In the genomic region with DNA sequence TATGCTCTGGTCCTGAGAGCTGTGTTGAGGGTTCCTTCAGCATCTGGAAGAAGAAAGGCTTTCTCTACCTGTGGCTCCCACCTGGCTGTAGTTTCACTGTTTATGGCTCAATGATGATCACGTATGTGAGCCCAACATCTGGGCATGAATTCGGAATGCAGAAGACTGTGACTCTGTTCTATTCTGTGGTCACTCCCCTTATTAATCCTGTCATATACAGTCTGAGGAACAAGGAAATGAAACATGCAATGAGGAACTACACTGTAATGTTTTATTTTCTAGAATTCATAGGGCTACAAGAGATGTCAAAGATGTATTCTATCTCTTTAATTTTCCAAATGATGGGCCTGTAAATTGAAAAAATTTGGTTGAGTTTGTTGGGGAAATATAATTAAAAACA, we compare ENCODE assay signal across 1 cellular context.
TF ChIP-seq lines count a peak whose summit lies in the region.

No MANE protein-coding gene starts in this region.

TF ChIP-seq in K562, 482 proteins besides CTCF, POLR2A, EP300 and RAD21:
- TF ChIP-seq POU5F1 (IDR thresholded peaks at IDR 0.05; ENCODE audit: borderline replicate concordance, low read depth, low read length, partially characterized antibody), result no peak
- no peak for TF ChIP-seq MCM5 (IDR thresholded peaks at IDR 0.05; ENCODE audit: low read depth)
- TF ChIP-seq ZNF347 (CRISPR knock-in tag; IDR thresholded peaks at IDR 0.05; ENCODE audit: low read depth), result no peak
- TF ChIP-seq ZNF77 (CRISPR knock-in tag; IDR thresholded peaks at IDR 0.05), result no peak
- TF ChIP-seq, protein P1, sequence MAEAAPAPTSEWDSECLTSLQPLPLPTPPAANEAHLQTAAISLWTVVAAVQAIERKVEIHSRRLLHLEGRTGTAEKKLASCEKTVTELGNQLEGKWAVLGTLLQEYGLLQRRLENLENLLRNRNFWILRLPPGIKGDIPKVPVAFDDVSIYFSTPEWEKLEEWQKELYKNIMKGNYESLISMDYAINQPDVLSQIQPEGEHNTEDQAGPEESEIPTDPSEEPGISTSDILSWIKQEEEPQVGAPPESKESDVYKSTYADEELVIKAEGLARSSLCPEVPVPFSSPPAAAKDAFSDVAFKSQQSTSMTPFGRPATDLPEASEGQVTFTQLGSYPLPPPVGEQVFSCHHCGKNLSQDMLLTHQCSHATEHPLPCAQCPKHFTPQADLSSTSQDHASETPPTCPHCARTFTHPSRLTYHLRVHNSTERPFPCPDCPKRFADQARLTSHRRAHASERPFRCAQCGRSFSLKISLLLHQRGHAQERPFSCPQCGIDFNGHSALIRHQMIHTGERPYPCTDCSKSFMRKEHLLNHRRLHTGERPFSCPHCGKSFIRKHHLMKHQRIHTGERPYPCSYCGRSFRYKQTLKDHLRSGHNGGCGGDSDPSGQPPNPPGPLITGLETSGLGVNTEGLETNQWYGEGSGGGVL (CRISPR knock-in tag; IDR thresholded peaks at IDR 0.05), result no peak
- TF ChIP-seq NCOA6 (IDR thresholded peaks at IDR 0.05), result no peak
- no peak for TF ChIP-seq U2AF2 (optimal IDR thresholded peaks at IDR 0.05; ENCODE audit: low read depth, low read length)
- TF ChIP-seq NRF1 (conservative IDR thresholded peaks at IDR 0.05 in 1 of 2, IDR thresholded peaks at IDR 0.05 in 1 of 2), result no peak
- TF ChIP-seq POLR2G (IDR thresholded peaks at IDR 0.05; ENCODE audit: low read depth, low read length), result no peak
- no peak for TF ChIP-seq ZNF197 (CRISPR knock-in tag; IDR thresholded peaks at IDR 0.05; ENCODE audit: low read depth)
